In genomic region chr7:135368416-135369186, GRCh38 we compare ENCODE assay signal across 18 cellular contexts.
DNase-seq lines count a peak whose midpoint lies in the region; ATAC-seq, FAIRE-seq and TF ChIP-seq lines count a peak whose summit lies in the region.
"Had no signal": no experiment of that assay in that cellular context is flagged by ENCODE, and none has a peak within 500 bp of the region (broad histone marks: within the 10 kb centered on the region; RNA-seq: fewer than 3 reads in every experiment).

No MANE protein-coding gene starts in this region.

- H4K20me1 ChIP-seq in PC-3 (ENCODE audit: low read length), result no peaks in the 10 kb centered on the region
- H4K20me1 ChIP-seq: BLaER1 had no signal

- no TSS peak for BruUV-seq in PC-3 (replicated peaks; lab: Mats Ljungman, UMichigan)

- H3K27ac ChIP-seq in PC-3 (ENCODE audit: low read length), result no peak overlapping the region
- H3K27ac ChIP-seq: BLaER1 had no signal

- POLR2A ChIA-PET in PC-3 (lab: Charles Lee; ENCODE audit: unreplicated experiment), result no interaction called here

- H3K9me3 ChIP-seq in PC-3 (ENCODE audit: low read length), result no peaks in the 10 kb centered on the region
- H3K9me3 ChIP-seq: BLaER1 had no signal

- H3K4me2 ChIP-seq in PC-3 (ENCODE audit: low read length), result no peak overlapping the region
- H3K4me2 ChIP-seq: BLaER1 had no signal

- H3K27me3 ChIP-seq in bronchial epithelial cell (ENCODE audit: control insufficient read depth, insufficient read depth, low read length), result no peaks in the 10 kb centered on the region
- H3K27me3 ChIP-seq in PC-3 (ENCODE audit: low read length), result no peaks in the 10 kb centered on the region
- H3K27me3 ChIP-seq: BLaER1 had no signal

- H2AFZ ChIP-seq in PC-3 (ENCODE audit: low read length), result no peak overlapping the region

- no peaks in the 10 kb centered on the region for H3F3A ChIP-seq in PC-3 (ENCODE audit: low read length, unreplicated experiment)

- TF ChIP-seq CTCF in bronchial epithelial cell (IDR thresholded peaks at IDR 0.05; ENCODE audit: insufficient read depth, low read length, severe bottlenecking) (no peak), PC-3 (conservative IDR thresholded peaks at IDR 0.05; ENCODE audit: low read depth, low read length) (no peak)

- intact Hi-C loops in PC-3 (cut with micrococcal nuclease), result no loop called here

- H3K4me1 ChIP-seq in PC-3 (ENCODE audit: insufficient read depth, low read length), result no peaks in the 10 kb centered on the region
- H3K4me1 ChIP-seq: BLaER1 had no signal

- H3K79me2 ChIP-seq in PC-3 (ENCODE audit: low read length), result no peaks in the 10 kb centered on the region

- DNase-seq in COLO668 (lab: John Stamatoyannopoulos, UW; ENCODE audit: unreplicated experiment), result peak; percentile 4
- DNase-seq in COR-L47 (lab: John Stamatoyannopoulos, UW), result peak; percentile 32
- peak; percentile 60 for DNase-seq in NCI-H1105 treated with DMSO at 0.1 percent for 48 hours (lab: John Stamatoyannopoulos, UW)
- peak; percentile 65 for DNase-seq in bronchial epithelial cell (ENCODE audit: low read depth)
- DNase-seq in NCI-H2227 (lab: John Stamatoyannopoulos, UW; ENCODE audit: unreplicated experiment), result no peak
- DNase-seq in GM19240 (ENCODE audit: insufficient read length, low spot score), result no peak
- no peak for DNase-seq in PC-3
- DNase-seq: CD8-positive, alpha-beta memory T cell; GOT3; HFFc6; Karpas-422; NCI-H1436 treated with DMSO at 0.1 percent for 48 hours; RPMI8226; T-helper 2 cell had no signal

- H3K9me2 ChIP-seq in PC-3 (replicated peaks; ENCODE audit: low read length), result no peaks in the 10 kb centered on the region

- ATAC-seq in PC-3, result no peak
- ATAC-seq: HepG2 had no signal

- FAIRE-seq in bronchial epithelial cell (lab: Jason Lieb, UNC), result no peak
- FAIRE-seq: GM12878, GM19239, HepG2 had no signal

- H3K9ac ChIP-seq in PC-3 (ENCODE audit: low read length), result no peak overlapping the region
- H3K9ac ChIP-seq: BLaER1 had no signal

- CTCF ChIA-PET in PC-3 (lab: Charles Lee), result no interaction called here

- no peak overlapping the region for H3K4me3 ChIP-seq in bronchial epithelial cell (ENCODE audit: low read depth, low read length)
- no peak overlapping the region for H3K4me3 ChIP-seq in PC-3 (ENCODE audit: low read length)
- H3K4me3 ChIP-seq: BLaER1, GM12878 had no signal

- H3K36me3 ChIP-seq in bronchial epithelial cell (ENCODE audit: control insufficient read depth, insufficient read depth, low read length), result no peaks in the 10 kb centered on the region
- no peaks in the 10 kb centered on the region for H3K36me3 ChIP-seq in PC-3 (ENCODE audit: low read depth, low read length)

Comparison
In these comparisons a context has a peak if more than half of its experiments do, and no peak if none do; other contexts are left out.
1. DNase-seq: peak in COLO668 (single experiment), COR-L47 (single experiment), NCI-H1105 treated with DMSO at 0.1 percent for 48 hours (single experiment) and bronchial epithelial cell (single experiment); none in NCI-H2227 (single experiment), GM19240 (single experiment) and PC-3 (single experiment).